35 cellular contexts compared by ENCODE assay signal in genomic region chr5:121851643-121852574, GRCh38. TPM values are rescaled to one million over a fixed set of nuclear protein-coding genes. Genes with fewer than 3 reads are reported as not detected.
"Had no signal": no experiment of that assay in that cellular context is flagged by ENCODE, and none has a peak within 500 bp of the region (broad histone marks: within the 10 kb centered on the region; RNA-seq: fewer than 3 reads in every experiment).

FTMT (plus strand) TSS chr5:121851882; CDS start chr5:121851964, 82 bp downstream.

- H3K27me3 ChIP-seq: heart left ventricle, neural progenitor cell, ovary, right atrium auricular region, right lobe of liver, stomach, tibial artery, vagina had no signal

- ATAC-seq: heart left ventricle; left cardiac atrium; left lobe of liver; natural killer cell; stimulated activated effector memory CD8-positive, alpha-beta T cell treated with anti-CD3 and anti-CD28 coated beads, Interleukin-12 subunit alpha, Interleukin-12 subunit beta, amount 100 ng/mL, for 72 hours had no signal

- H3K36me3 ChIP-seq: heart left ventricle, lower lobe of right lung, neural progenitor cell, ovary, right atrium auricular region, right lobe of liver, stomach, thoracic aorta, tibial artery, vagina had no signal

- H3K4me2 ChIP-seq: neural progenitor cell, smooth muscle cell had no signal

- H3K9me3 ChIP-seq: lower lobe of right lung, ovary, right lobe of liver, thoracic aorta, tibial artery, vagina had no signal

- H3K4me3 ChIP-seq: heart left ventricle, lower lobe of right lung, neural progenitor cell, ovary, right atrium auricular region, right lobe of liver, smooth muscle cell, stomach, thoracic aorta, tibial artery, vagina had no signal

- H3K27ac ChIP-seq: heart left ventricle, lower lobe of right lung, neural progenitor cell, ovary, right atrium auricular region, right lobe of liver, stomach, thoracic aorta, tibial artery, vagina had no signal

- H3K4me1 ChIP-seq: heart left ventricle, lower lobe of right lung, neural progenitor cell, right atrium auricular region, right lobe of liver, stomach, tibial artery, vagina had no signal

- DNase-seq: hypothalamus; islet precursor cell; kidney glomerular epithelial cell; left cardiac atrium; lower lobe of right lung; mammary epithelial cell; mesendoderm; naive B cell; natural killer cell; nephron progenitor cell; ovary; stimulated activated CD4-positive, alpha-beta T cell treated with anti-CD3 and anti-CD28 coated beads, Interleukin-12 subunit alpha, Interleukin-12 subunit beta, amount 100 ng/mL, for 4 hours; stimulated activated CD4-positive, alpha-beta T cell treated with anti-CD3 and anti-CD28 coated beads, Interleukin-15, amount 100 ng/mL, for 24 hours; stimulated activated CD4-positive, alpha-beta T cell treated with anti-CD3 and anti-CD28 coated beads, Interleukin-4, amount 100 ng/mL, for 24 hours; stimulated activated naive CD4-positive, alpha-beta T cell; stomach; tibial artery had no signal

- H3K9ac ChIP-seq: neural progenitor cell had no signal

- H2AFZ ChIP-seq: neural progenitor cell had no signal

RNA-seq across cellular contexts. Expression of gene FTMT, which starts in this region (rescaled TPM):
- total RNA-seq: heart left ventricle, left cardiac atrium, left lobe of liver, liver, lower lobe of right lung, mammary epithelial cell, mesothelial cell of epicardium, mononuclear cell, natural killer cell, omental fat pad, ovary, progenitor cell of endocrine pancreas, pulmonary artery endothelial cell, renal cortical epithelial cell, right atrium auricular region, right lobe of liver, skeletal muscle tissue, smooth muscle cell, stomach, thoracic aorta, urinary bladder, vagina had no signal
- polyA plus RNA-seq: heart left ventricle, liver, mammary epithelial cell, ovary, smooth muscle cell, stomach, urinary bladder had no signal
